ENCODE assay signal across 1 cellular context in the genomic region with DNA sequence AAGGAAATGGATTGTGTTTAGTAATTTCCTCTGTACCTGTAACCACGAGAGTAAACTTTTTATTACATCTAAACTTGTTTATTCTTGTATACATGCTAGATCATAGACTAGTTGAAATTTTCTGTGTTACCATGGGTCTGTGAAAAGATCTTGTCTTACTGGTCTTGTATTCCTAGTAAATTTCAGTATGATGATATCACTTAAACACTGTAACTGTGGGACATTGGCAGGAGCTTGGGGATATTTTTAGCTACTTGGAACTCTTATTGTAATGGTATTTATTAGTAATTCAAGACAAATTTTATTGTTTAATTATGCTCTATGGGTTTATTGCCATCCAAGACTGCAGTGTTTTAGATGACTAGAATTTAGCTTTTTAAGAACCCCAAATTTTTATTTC.
TF ChIP-seq lines count a peak whose summit lies in the region.

No MANE protein-coding gene starts in this region.

TF ChIP-seq in IMR-90, 13 proteins besides CTCF, POLR2A, EP300 and RAD21:
- no peak for TF ChIP-seq SMC3 (IDR thresholded peaks at IDR 0.05; ENCODE audit: low read depth, low read length)
- TF ChIP-seq RCOR1 (IDR thresholded peaks at IDR 0.05; ENCODE audit: insufficient replicate concordance, low read length): no peak
- no peak for TF ChIP-seq MAZ (IDR thresholded peaks at IDR 0.05; ENCODE audit: borderline replicate concordance, low read depth, low read length)
- no peak for TF ChIP-seq NFE2L2 (IDR thresholded peaks at IDR 0.05; ENCODE audit: low read depth, low read length)
- TF ChIP-seq CHD1 (IDR thresholded peaks at IDR 0.05; ENCODE audit: low read depth, low read length): no peak
- no peak for TF ChIP-seq CEBPB (IDR thresholded peaks at IDR 0.05; ENCODE audit: low read depth, low read length)
